In genomic region chr14:61461808-61462275, GRCh38 we compare ENCODE assay signal across 8 cellular contexts.
DNase-seq lines count a peak whose midpoint lies in the region; ATAC-seq, FAIRE-seq and TF ChIP-seq lines count a peak whose summit lies in the region.

No MANE protein-coding gene starts in this region.

- no peaks in the 10 kb centered on the region for H3K9me2 ChIP-seq in SU-DHL-6 (replicated peaks; ENCODE audit: insufficient read depth, low read length)

- peak overlapping the region; percentile 21 to 48 for H3K4me3 Mint-ChIP-seq in effector memory CD8-positive, alpha-beta T cell

- peaks cover 91% of the 10 kb centered on the region for H3K36me3 Mint-ChIP-seq in effector memory CD8-positive, alpha-beta T cell (ENCODE audit: insufficient read depth)

- TF ChIP-seq CTCF in SU-DHL-6 (IDR thresholded peaks at IDR 0.05; ENCODE audit: insufficient read depth, low read length, poor library complexity, severe bottlenecking), result peak; percentile 39

- peak; percentile 82 for FAIRE-seq in GM12892 (lab: Jason Lieb, UNC)

- no peaks in the 10 kb centered on the region for H3K27me3 ChIP-seq in SU-DHL-6 (ENCODE audit: low read length)

- no peaks in the 10 kb centered on the region for H3F3A ChIP-seq in SU-DHL-6 (ENCODE audit: insufficient read depth)

- no peak overlapping the region for H3K27ac ChIP-seq in SU-DHL-6 (ENCODE audit: low read depth, low read length)

- H3K36me3 ChIP-seq in SU-DHL-6 (ENCODE audit: low read length), result no peaks in the 10 kb centered on the region

- DNase-seq in CD1c-positive myeloid dendritic cell (ENCODE audit: extremely low spot score), result peak; percentile 80
- no peak for DNase-seq in GM12892 (ENCODE audit: insufficient read length)
- peak; percentile 51 for DNase-seq in NCI-H128 (lab: John Stamatoyannopoulos, UW; ENCODE audit: unreplicated experiment)
- peak; percentile 43 to 56 (median 52) for DNase-seq in effector memory CD8-positive, alpha-beta T cell
- peak; percentile 86 for DNase-seq in midbrain (lab: John Stamatoyannopoulos, UW)
- no peak for DNase-seq in T-helper 9 cell

- H2AFZ ChIP-seq in SU-DHL-6 (ENCODE audit: low read depth, low read length, severe bottlenecking), result no peak overlapping the region

- peaks cover 45 to 75% of the 10 kb centered on the region in 2 donors for H3K4me1 Mint-ChIP-seq in effector memory CD8-positive, alpha-beta T cell (ENCODE audit: low read depth in 2 of 2)

- no peaks in the 10 kb centered on the region for H3K79me2 ChIP-seq in SU-DHL-6 (ENCODE audit: insufficient read depth, low read length)

- no peaks in the 10 kb centered on the region for H4K20me1 ChIP-seq in SU-DHL-6 (ENCODE audit: low read depth, low read length)

- no peak for TF ChIP-seq POLR2A in GM12892 (IDR thresholded peaks at IDR 0.05; ENCODE audit: low read depth, low read length)

- H3K4me3 ChIP-seq in SU-DHL-6 (ENCODE audit: insufficient read depth, low read length, poor library complexity, severe bottlenecking), result no peak overlapping the region

- H3K27ac Mint-ChIP-seq in effector memory CD8-positive, alpha-beta T cell, result peak overlapping the region; percentile 85 to 89

- no peaks in the 10 kb centered on the region for H3K9me3 ChIP-seq in SU-DHL-6 (ENCODE audit: insufficient read depth, low read length)

- no peak overlapping the region for H3K4me2 ChIP-seq in SU-DHL-6 (ENCODE audit: low read depth, low read length, poor library complexity, severe bottlenecking)

- no peak overlapping the region for H3K9ac ChIP-seq in SU-DHL-6 (ENCODE audit: low read length)

- peak; percentile 64 for ATAC-seq in effector memory CD8-positive, alpha-beta T cell (replicated peaks)
- no peak for ATAC-seq in HG03045 (IDR thresholded peaks at IDR 0.05; ENCODE audit: unreplicated experiment)

- H3K9me3 Mint-ChIP-seq in effector memory CD8-positive, alpha-beta T cell, result no peaks in the 10 kb centered on the region

- no peaks in the 10 kb centered on the region for H3K27me3 Mint-ChIP-seq in effector memory CD8-positive, alpha-beta T cell

Comparison
In these comparisons a context has a peak if more than half of its experiments do, and no peak if none do; other contexts are left out.
1. DNase-seq: peak in CD1c-positive myeloid dendritic cell (single experiment), NCI-H128 (single experiment), effector memory CD8-positive, alpha-beta T cell (3 of 3) and midbrain (single experiment); none in GM12892 (single experiment) and T-helper 9 cell (single experiment).